ENCODE assay signal across 8 cellular contexts in the genomic region with DNA sequence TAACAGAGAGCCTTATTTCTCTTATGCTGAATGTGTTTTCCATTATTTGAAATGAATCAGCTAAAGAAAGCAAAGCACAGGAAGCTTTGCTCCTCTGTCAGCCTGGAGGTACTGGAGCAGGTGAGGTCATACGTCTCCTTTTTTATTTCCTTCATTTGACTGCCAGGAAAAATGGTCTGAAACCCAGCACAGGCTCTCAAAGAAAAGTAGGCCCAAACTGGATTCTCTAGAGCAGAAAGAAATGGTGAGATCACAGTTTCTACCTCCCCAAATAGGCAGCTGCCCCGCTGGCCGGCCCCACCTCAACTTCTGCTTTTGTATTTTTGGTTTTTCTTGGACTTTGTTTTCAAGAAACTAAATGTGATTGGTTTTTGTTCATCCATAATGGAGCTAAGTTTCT.
DNase-seq lines count a peak whose midpoint lies in the region; ATAC-seq and TF ChIP-seq lines count a peak whose summit lies in the region.

No MANE protein-coding gene starts in this region.

- H3K18ac ChIP-seq in mesenchymal stem cell (ENCODE audit: low read depth in 1 of 2, low read length in 2 of 2), result no peak overlapping the region

- intact Hi-C loops in activated CD4-positive, alpha-beta T cell treated with anti-CD3 and anti-CD28 coated beads for 36 hours (cut with DNase I, micrococcal nuclease), result loop anchor here (5.0 kb wide), 4 partner anchors 42 to 1107 kb away; a partner anchor contains a TSS
- intact Hi-C loops in adrenal gland (cut with DNase I), result no loop called here

- no peak for TF ChIP-seq POLR2A in adrenal gland (IDR thresholded peaks at IDR 0.05)

- no peak overlapping the region for H3K4me3 ChIP-seq in mesenchymal stem cell (ENCODE audit: insufficient read depth in 1 of 2, low read depth in 1 of 2, low read length in 2 of 2)
- no peak overlapping the region for H3K4me3 ChIP-seq in adrenal gland

- no peak overlapping the region for H2AK5ac ChIP-seq in mesenchymal stem cell (ENCODE audit: low read length, severe bottlenecking)

- no peak overlapping the region for H2BK12ac ChIP-seq in mesenchymal stem cell (ENCODE audit: low read length in 2 of 2)

- H3K4me1 ChIP-seq in mesenchymal stem cell (ENCODE audit: control insufficient read depth, insufficient read depth, low read depth, low read length), result peaks cover 4% of the 10 kb centered on the region
- H3K4me1 ChIP-seq in adrenal gland (replicated peaks in 1 of 2), result peaks cover 5 to 18% of the 10 kb centered on the region in 2 donors

- H3K27me3 ChIP-seq in mesenchymal stem cell (ENCODE audit: control insufficient read depth in 1 of 2, insufficient read depth in 1 of 2, low read length in 2 of 2), result no peaks in the 10 kb centered on the region
- no peaks in the 10 kb centered on the region for H3K27me3 ChIP-seq in adrenal gland

- H3K4me3 Mint-ChIP-seq in activated CD4-positive, alpha-beta T cell treated with anti-CD3 and anti-CD28 coated beads for 36 hours, result peak overlapping the region; percentile 39
- no peak overlapping the region for H3K4me3 Mint-ChIP-seq in mesothelial cell of epicardium

- no peak for ATAC-seq in activated CD4-positive, alpha-beta T cell treated with anti-CD3 and anti-CD28 coated beads for 36 hours
- peak; percentile 64 for ATAC-seq in HG02885 (IDR thresholded peaks at IDR 0.05; ENCODE audit: poor library complexity, unreplicated experiment)

- H4K8ac ChIP-seq in mesenchymal stem cell (ENCODE audit: low read length), result no peak overlapping the region

- H2BK5ac ChIP-seq in mesenchymal stem cell (ENCODE audit: low read depth, low read length, poor library complexity, severe bottlenecking), result no peak overlapping the region

- H3K4me1 Mint-ChIP-seq in activated CD4-positive, alpha-beta T cell treated with anti-CD3 and anti-CD28 coated beads for 36 hours, result peaks cover 90% of the 10 kb centered on the region
- H3K4me1 Mint-ChIP-seq in mesothelial cell of epicardium, result peaks cover 2% of the 10 kb centered on the region

- H3K36me3 Mint-ChIP-seq in activated CD4-positive, alpha-beta T cell treated with anti-CD3 and anti-CD28 coated beads for 36 hours (ENCODE audit: low read depth), result peaks cover 88% of the 10 kb centered on the region
- H3K36me3 Mint-ChIP-seq in mesothelial cell of epicardium, result peaks cover 50% of the 10 kb centered on the region

- peaks cover 20% of the 10 kb centered on the region for H3K79me1 ChIP-seq in mesenchymal stem cell (replicated peaks; ENCODE audit: low read length, poor library complexity, severe bottlenecking)

- peaks cover 2% of the 10 kb centered on the region for H3K9me3 Mint-ChIP-seq in activated CD4-positive, alpha-beta T cell treated with anti-CD3 and anti-CD28 coated beads for 36 hours (ENCODE audit: low read depth)
- H3K9me3 Mint-ChIP-seq in mesothelial cell of epicardium, result peaks cover 5% of the 10 kb centered on the region

- H3K23ac ChIP-seq in mesenchymal stem cell (ENCODE audit: low read length in 2 of 2), result no peak overlapping the region

- H2AFZ ChIP-seq in mesenchymal stem cell (ENCODE audit: low read depth, low read length), result no peak overlapping the region

- H3K36me3 ChIP-seq in mesenchymal stem cell (ENCODE audit: control insufficient read depth in 1 of 2, insufficient read depth in 2 of 2, low read depth in 1 of 2, low read length in 2 of 2), result peaks cover 0 to 8% of the 10 kb centered on the region in 2 experiments
- no peaks in the 10 kb centered on the region for H3K36me3 ChIP-seq in adrenal gland (replicated peaks in 1 of 2)

- H3K4ac ChIP-seq in mesenchymal stem cell (ENCODE audit: low read depth in 1 of 2, low read length in 2 of 2), result no peak overlapping the region

- H3K9ac ChIP-seq in mesenchymal stem cell (ENCODE audit: low read length), result no peak overlapping the region

- no peak for DNase-seq in activated CD4-positive, alpha-beta T cell treated with anti-CD3 and anti-CD28 coated beads for 36 hours
- DNase-seq in activated CD4-positive, alpha-beta T cell treated with anti-CD3 and anti-CD28 coated beads, Interleukin-2, amount 50 U/mL, for 4 hours, result no peak
- DNase-seq in OCI-M1 (lab: John Stamatoyannopoulos, UW) (peak; percentile 70), mesothelial cell of epicardium (ENCODE audit: low spot score in 2 of 2, unreplicated experiment in 2 of 2) (no peak), mesenchymal stem cell (no peak), adrenal gland (no peak)
- DNase-seq in stimulated activated CD8-positive, alpha-beta memory T cell treated with anti-CD3 and anti-CD28 coated beads, Interleukin-4, amount 100 ng/mL, for 48 hours, result no peak

- no peak overlapping the region for H2BK120ac ChIP-seq in mesenchymal stem cell (ENCODE audit: low read depth, low read length)

- H3K9me3 ChIP-seq in mesenchymal stem cell (ENCODE audit: control insufficient read depth, low read length) (no peaks in the 10 kb centered on the region), adrenal gland (replicated peaks in 1 of 3) (no peaks in the 10 kb centered on the region)

- TF ChIP-seq CTCF in mesothelial cell of epicardium (IDR thresholded peaks at IDR 0.05; ENCODE audit: unreplicated experiment) (no peak), adrenal gland (IDR thresholded peaks at IDR 0.05) (no peak)

- no peaks in the 10 kb centered on the region for H3K27me3 Mint-ChIP-seq in activated CD4-positive, alpha-beta T cell treated with anti-CD3 and anti-CD28 coated beads for 36 hours
- H3K27me3 Mint-ChIP-seq in mesothelial cell of epicardium (ENCODE audit: low read depth), result no peaks in the 10 kb centered on the region

- no peak overlapping the region for H3K4me2 ChIP-seq in mesenchymal stem cell (ENCODE audit: low read length, poor library complexity, severe bottlenecking)

- CTCF ChIA-PET in activated CD4-positive, alpha-beta T cell treated with anti-CD3 and anti-CD28 coated beads for 36 hours (lab: Charles Lee), result no interaction called here

- H3K14ac ChIP-seq in mesenchymal stem cell (ENCODE audit: low read length in 2 of 2), result no peak overlapping the region

- 79% methylated on average over 1 of the region's 3 CpGs for WGBS in mesenchymal stem cell
- WGBS in adrenal gland, 4 donors, result 67 to 81% (median 72%) methylated on average over 3 of the region's 3 CpGs

- H3K27ac ChIP-seq in mesenchymal stem cell (ENCODE audit: low read length, poor library complexity, severe bottlenecking), result no peak overlapping the region
- H3K27ac ChIP-seq in adrenal gland, result no peak overlapping the region

- H2BK15ac ChIP-seq in mesenchymal stem cell (ENCODE audit: low read depth, poor library complexity, severe bottlenecking), result no peak overlapping the region

- POLR2A ChIA-PET in activated CD4-positive, alpha-beta T cell treated with anti-CD3 and anti-CD28 coated beads for 36 hours (lab: Charles Lee), result no interaction called here

- no peak overlapping the region for H4K91ac ChIP-seq in mesenchymal stem cell (ENCODE audit: low read length)

- H3K27ac Mint-ChIP-seq in activated CD4-positive, alpha-beta T cell treated with anti-CD3 and anti-CD28 coated beads for 36 hours, result peak overlapping the region; percentile 89
- peak overlapping the region; percentile 64 for H3K27ac Mint-ChIP-seq in mesothelial cell of epicardium

Comparison
In these comparisons a context has a peak if more than half of its experiments do, and no peak if none do; other contexts are left out.
1. intact Hi-C loops: an anchor here in activated CD4-positive, alpha-beta T cell treated with anti-CD3 and anti-CD28 coated beads for 36 hours (5.0 kb wide); none called in adrenal gland.